ENCODE assay signal across 16 cellular contexts in genomic region chr13:99996177-99996705, GRCh38. TPM values are rescaled to one million over a fixed set of nuclear protein-coding genes. Genes with fewer than 3 reads are reported as not detected.
DNase-seq lines count a peak whose midpoint lies in the region; ATAC-seq and TF ChIP-seq lines count a peak whose summit lies in the region.
"Had no signal": no experiment of that assay in that cellular context is flagged by ENCODE, and none has a peak within 500 bp of the region (broad histone marks: within the 10 kb centered on the region; RNA-seq: fewer than 3 reads in every experiment).

No MANE protein-coding gene starts in this region.

- peak overlapping the region; percentile 73 to 85 (median 80) for H3K4me3 Mint-ChIP-seq in brain
- H3K4me3 Mint-ChIP-seq in natural killer cell treated with Interleukin-12 subunit alpha and Interleukin-12 subunit beta and Interleukin-15 and Interleukin-18, amount 100 ng/mL, for 72 hours: peak overlapping the region; percentile 40
- H3K4me3 Mint-ChIP-seq: stimulated activated memory B cell treated with anti-CD40 and anti-IgM and Interleukin-4, amounts not matched to agents 10 μg/mL and 1 μg/mL and 100 μg/mL, for 72 hours had no signal

- no peak for ATAC-seq in natural killer cell treated with Interleukin-12 subunit alpha and Interleukin-12 subunit beta and Interleukin-15 and Interleukin-18, amount 100 ng/mL, for 72 hours
- ATAC-seq: PC-3; stimulated activated memory B cell treated with anti-CD40 and anti-IgM and Interleukin-4, amounts not matched to agents 10 μg/mL and 1 μg/mL and 100 μg/mL, for 72 hours had no signal

- peaks cover 79% of the 10 kb centered on the region for H3K27me3 Mint-ChIP-seq in brain
- H3K27me3 Mint-ChIP-seq in natural killer cell treated with Interleukin-12 subunit alpha and Interleukin-12 subunit beta and Interleukin-15 and Interleukin-18, amount 100 ng/mL, for 72 hours: peaks cover 57 to 75% of the 10 kb centered on the region in 2 donors

- no peaks in the 10 kb centered on the region for H3K36me3 ChIP-seq in vagina
- H3K36me3 ChIP-seq: cardiac muscle cell had no signal

- H3K27ac Mint-ChIP-seq in brain: peak overlapping the region; percentile 43 to 98 (median 83)
- no peak overlapping the region for H3K27ac Mint-ChIP-seq in natural killer cell treated with Interleukin-12 subunit alpha and Interleukin-12 subunit beta and Interleukin-15 and Interleukin-18, amount 100 ng/mL, for 72 hours
- H3K27ac Mint-ChIP-seq: stimulated activated memory B cell treated with anti-CD40 and anti-IgM and Interleukin-4, amounts not matched to agents 10 μg/mL and 1 μg/mL and 100 μg/mL, for 72 hours had no signal

- H3K27me3 ChIP-seq in vagina: peaks cover 19% of the 10 kb centered on the region

- H3K9me3 ChIP-seq in vagina: no peaks in the 10 kb centered on the region

- no peaks in the 10 kb centered on the region for H3K4me1 ChIP-seq in vagina

- intact Hi-C loops in vagina (cut with DNase I): no loop called here
- intact Hi-C loops in head of caudate nucleus (cut with DNase I): no loop called here

- H3K27ac ChIP-seq in vagina: no peak overlapping the region
- H3K27ac ChIP-seq: cardiac muscle cell had no signal

- TF ChIP-seq POLR2A in vagina (IDR thresholded peaks at IDR 0.05): no peak

- no peak overlapping the region for H3K4me3 ChIP-seq in vagina
- H3K4me3 ChIP-seq: cardiac muscle cell had no signal

- peaks cover 0 to 4% (median 3%) of the 10 kb centered on the region in 5 experiments for H3K9me3 Mint-ChIP-seq in brain
- H3K9me3 Mint-ChIP-seq in natural killer cell treated with Interleukin-12 subunit alpha and Interleukin-12 subunit beta and Interleukin-15 and Interleukin-18, amount 100 ng/mL, for 72 hours: no peaks in the 10 kb centered on the region

- TF ChIP-seq CTCF in brain (conservative IDR thresholded peaks at IDR 0.05) (no peak), vagina (IDR thresholded peaks at IDR 0.05) (no peak)

- no peaks in the 10 kb centered on the region for H3K36me3 Mint-ChIP-seq in brain
- peaks cover 24% of the 10 kb centered on the region for H3K36me3 Mint-ChIP-seq in natural killer cell treated with Interleukin-12 subunit alpha and Interleukin-12 subunit beta and Interleukin-15 and Interleukin-18, amount 100 ng/mL, for 72 hours
- H3K36me3 Mint-ChIP-seq: stimulated activated memory B cell treated with anti-CD40 and anti-IgM and Interleukin-4, amounts not matched to agents 10 μg/mL and 1 μg/mL and 100 μg/mL, for 72 hours had no signal

- DNase-seq in DMS79 treated with DMSO at 0.1 percent for 48 hours (lab: John Stamatoyannopoulos, UW) (peak; percentile 82), DMS79 (lab: John Stamatoyannopoulos, UW) (no peak), NCI-H146 (lab: John Stamatoyannopoulos, UW) (peak; percentile 99), NK-92 (lab: John Stamatoyannopoulos, UW; ENCODE audit: unreplicated experiment) (no peak), vagina (ENCODE audit: extremely low spot score in 2 of 2) (no peak), head of caudate nucleus (no peak)
- DNase-seq in natural killer cell treated with Interleukin-12 subunit alpha and Interleukin-12 subunit beta and Interleukin-15 and Interleukin-18, amount 100 ng/mL, for 72 hours (ENCODE audit: low spot score): no peak
- DNase-seq: 8988T, activated T-cell treated with anti-CD3 and anti-CD28 coated beads for 4 hours, DMS 273 treated with DMSO at 0.1 percent for 48 hours, MV-4-11, PC-3 had no signal

- H3K4me1 Mint-ChIP-seq in brain: peaks cover 42% of the 10 kb centered on the region
- H3K4me1 Mint-ChIP-seq in natural killer cell treated with Interleukin-12 subunit alpha and Interleukin-12 subunit beta and Interleukin-15 and Interleukin-18, amount 100 ng/mL, for 72 hours (ENCODE audit: low read depth in 2 of 2): peaks cover 9 to 14% of the 10 kb centered on the region in 2 donors
- H3K4me1 Mint-ChIP-seq: stimulated activated memory B cell treated with anti-CD40 and anti-IgM and Interleukin-4, amounts not matched to agents 10 μg/mL and 1 μg/mL and 100 μg/mL, for 72 hours had no signal

RNA-seq across cellular contexts. Expression of gene ZIC2, which starts 14.7 kb away (rescaled TPM):
- polyA plus RNA-seq in brain (ENCODE audit: insufficient read depth, low read depth, low replicate concordance): 300 TPM
- total RNA-seq in natural killer cell treated with Interleukin-12 subunit alpha and Interleukin-12 subunit beta and Interleukin-15 and Interleukin-18, amount 100 ng/mL, for 72 hours: 1 to 10 TPM in 1 of 2 donors, not detected in 1; 3.4 TPM
- total RNA-seq in vagina: not detected
- total RNA-seq: kidney epithelial cell, PC-3 had no signal

RNA-seq across cellular contexts. Expression of gene ZIC5, which starts 24.7 kb away (rescaled TPM):
- polyA plus RNA-seq in brain (ENCODE audit: insufficient read depth, low read depth, low replicate concordance): 49.1 TPM
- not detected for total RNA-seq in natural killer cell treated with Interleukin-12 subunit alpha and Interleukin-12 subunit beta and Interleukin-15 and Interleukin-18, amount 100 ng/mL, for 72 hours
- total RNA-seq in vagina: not detected
- total RNA-seq: kidney epithelial cell, PC-3 had no signal

Comparison
In these comparisons a context has a peak if more than half of its experiments do, and no peak if none do; other contexts are left out.
1. DNase-seq: peak in DMS79 treated with DMSO at 0.1 percent for 48 hours (single experiment) and NCI-H146 (single experiment); none in DMS79 (single experiment), natural killer cell treated with Interleukin-12 subunit alpha and Interleukin-12 subunit beta and Interleukin-15 and Interleukin-18, amount 100 ng/mL, for 72 hours (single experiment), NK-92 (single experiment), vagina (0 of 2) and head of caudate nucleus (0 of 42).
2. H3K27ac Mint-ChIP-seq: peak in brain (5 of 5); none in natural killer cell treated with Interleukin-12 subunit alpha and Interleukin-12 subunit beta and Interleukin-15 and Interleukin-18, amount 100 ng/mL, for 72 hours (0 of 2).